Comparison of ENCODE assay signal across 9 cellular contexts in the genomic region with DNA sequence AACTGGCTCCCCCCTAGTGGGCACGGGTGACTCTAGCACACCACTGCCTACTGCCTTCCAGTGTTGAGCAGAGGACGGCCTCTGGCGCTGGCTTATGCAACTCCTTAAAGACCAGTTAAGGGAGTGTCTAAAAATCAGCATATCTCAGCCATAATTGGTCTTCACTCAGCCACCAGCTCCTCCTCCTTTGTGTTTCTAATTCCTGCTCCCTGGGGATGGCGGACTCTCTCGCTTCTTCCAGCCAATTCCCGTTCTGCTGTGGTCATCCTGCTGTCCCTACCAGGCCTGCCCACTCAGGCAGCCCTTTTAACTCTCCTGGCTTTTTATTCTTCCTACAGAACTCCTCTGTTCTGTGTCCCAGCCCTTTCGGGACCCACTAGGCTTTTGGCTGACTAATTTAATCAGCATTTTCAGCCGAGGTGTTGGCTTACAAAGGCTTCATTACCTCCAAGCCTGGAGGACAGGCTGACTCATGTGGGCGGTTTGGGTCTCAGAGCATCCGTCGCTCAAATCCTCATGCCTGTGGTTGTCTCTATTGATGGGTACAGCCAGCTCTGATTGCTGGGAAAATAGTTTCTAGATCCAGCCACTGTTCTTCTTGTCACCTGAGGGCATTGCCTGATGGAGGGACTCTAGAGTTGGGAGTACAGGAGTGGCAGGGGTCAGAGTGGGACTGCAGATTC.
A peak's percentile ranks its signal among the peaks of the same experiment; 100 is the strongest.
DNase-seq lines count a peak whose midpoint lies in the region; ATAC-seq, FAIRE-seq and TF ChIP-seq lines count a peak whose summit lies in the region.
"Had no signal": no experiment of that assay in that cellular context is flagged by ENCODE, and none has a peak within 500 bp of the region (broad histone marks: within the 10 kb centered on the region; RNA-seq: fewer than 3 reads in every experiment).

No MANE protein-coding gene starts in this region.

- FAIRE-seq in GM12892 (lab: Jason Lieb, UNC), result no peak

- in situ Hi-C loops in brain microvascular endothelial cell (cut with HindIII; ENCODE audit: low pct_ligation_motif_present, low sequenced_read_pairs), result no loop called here

- TF ChIP-seq CTCF in brain microvascular endothelial cell (IDR thresholded peaks at IDR 0.05; ENCODE audit: low read depth, low read length, missing control alignments) (peak; percentile 61), GM10266 (IDR thresholded peaks at IDR 0.05; ENCODE audit: control insufficient read depth, insufficient read depth, low read depth, missing control alignments) (no peak)

- TF ChIP-seq POLR2A in GM12892 (IDR thresholded peaks at IDR 0.05; ENCODE audit: low read depth, low read length), result no peak

- no peaks in the 10 kb centered on the region for H3K36me3 ChIP-seq in brain microvascular endothelial cell (replicated peaks)
- H3K36me3 ChIP-seq: adrenal gland had no signal

- peak; percentile 80 for DNase-seq in DMS 273 (lab: John Stamatoyannopoulos, UW; ENCODE audit: unreplicated experiment)
- peak; percentile 44 for DNase-seq in NCI-H1436 treated with DMSO at 0.1 percent for 48 hours (lab: John Stamatoyannopoulos, UW)
- DNase-seq in brain microvascular endothelial cell, result peak; percentile 87
- peak; percentile 24 for DNase-seq in medulla oblongata (ENCODE audit: extremely low spot score)
- DNase-seq in activated CD4-positive, alpha-beta T cell treated with anti-CD3 and anti-CD28 coated beads for 4 hours, result no peak
- no peak for DNase-seq in GM12892 (ENCODE audit: insufficient read length)
- DNase-seq in GM10266 (ENCODE audit: extremely low spot score), result no peak

- no peak for ATAC-seq in GM21717 (IDR thresholded peaks at IDR 0.05; ENCODE audit: unreplicated experiment)

- peak overlapping the region; percentile 26 for H3K4me3 ChIP-seq in brain microvascular endothelial cell (ENCODE audit: low read depth, low read length)
- H3K4me3 ChIP-seq: adrenal gland had no signal

- H3K27ac ChIP-seq in brain microvascular endothelial cell, result peak overlapping the region; percentile 66
- H3K27ac ChIP-seq: adrenal gland had no signal

- no peaks in the 10 kb centered on the region for H3K27me3 ChIP-seq in brain microvascular endothelial cell (replicated peaks)
- H3K27me3 ChIP-seq: adrenal gland had no signal

Comparison
In these comparisons a context has a peak if more than half of its experiments do, and no peak if none do; other contexts are left out.
1. DNase-seq: peak in DMS 273 (single experiment), NCI-H1436 treated with DMSO at 0.1 percent for 48 hours (single experiment), brain microvascular endothelial cell (single experiment) and medulla oblongata (single experiment); none in activated CD4-positive, alpha-beta T cell treated with anti-CD3 and anti-CD28 coated beads for 4 hours (0 of 2), GM12892 (single experiment) and GM10266 (single experiment).